In genomic region chr7:15557186-15557585, GRCh38 we compare ENCODE assay signal across 14 cellular contexts. TPM values are rescaled to one million over a fixed set of nuclear protein-coding genes. Genes with fewer than 3 reads are reported as not detected.
DNase-seq lines count a peak whose midpoint lies in the region; FAIRE-seq and TF ChIP-seq lines count a peak whose summit lies in the region.
"Had no signal": no experiment of that assay in that cellular context is flagged by ENCODE, and none has a peak within 500 bp of the region (broad histone marks: within the 10 kb centered on the region; RNA-seq: fewer than 3 reads in every experiment).

No MANE protein-coding gene starts in this region.

- 75% methylated on average over 8 of the region's 8 CpGs for WGBS in mammary epithelial cell (ENCODE audit: low coverage, missing lambda C conversion rate)

- H3F3A ChIP-seq in MM.1S (ENCODE audit: insufficient read depth, low read length) = no peaks in the 10 kb centered on the region

- H3K9me2 ChIP-seq in MM.1S (replicated peaks; ENCODE audit: insufficient read depth, low read length) = no peaks in the 10 kb centered on the region

- dilution Hi-C loops in mammary epithelial cell (cut with HindIII; ENCODE audit: low sequenced_read_pairs) = no loop called here

- H3K27me3 ChIP-seq in breast epithelium (no peaks in the 10 kb centered on the region), mammary epithelial cell (ENCODE audit: insufficient read depth, low read length) (no peaks in the 10 kb centered on the region), tibial artery (no peaks in the 10 kb centered on the region), MM.1S (replicated peaks; ENCODE audit: insufficient read depth, low read length) (no peaks in the 10 kb centered on the region)

- DNase-seq in breast epithelium (ENCODE audit: low spot score in 2 of 2) = no peak
- no peak for DNase-seq in mammary epithelial cell
- DNase-seq in NCI-H82 treated with DMSO at 0.1 percent for 48 hours (lab: John Stamatoyannopoulos, UW; ENCODE audit: unreplicated experiment) = peak; percentile 45
- DNase-seq in kidney = no peak
- DNase-seq in tibial artery = no peak
- no peak for DNase-seq in CD1c-positive myeloid dendritic cell (ENCODE audit: extremely low spot score)
- DNase-seq in MM.1S = no peak
- DNase-seq in NCI-H446 treated with DMSO at 0.1 percent for 48 hours (lab: John Stamatoyannopoulos, UW) = no peak
- DNase-seq: CD4-positive, alpha-beta memory T cell; stimulated activated CD4-positive, alpha-beta T cell treated with anti-CD3 and anti-CD28 coated beads, Interleukin-12 subunit alpha, Interleukin-12 subunit beta, amount 100 ng/mL, for 4 hours; stimulated activated naive CD8-positive, alpha-beta T cell treated with anti-CD3 and anti-CD28 coated beads, Interleukin-15, amount 100 ng/mL, for 72 hours had no signal

- TF ChIP-seq CTCF in breast epithelium (IDR thresholded peaks at IDR 0.05) = no peak
- TF ChIP-seq CTCF in mammary epithelial cell (conservative IDR thresholded peaks at IDR 0.05 in 1 of 2, IDR thresholded peaks at IDR 0.05 in 1 of 2; ENCODE audit: extremely low read depth in 1 of 2, insufficient read depth in 1 of 2, low read depth in 1 of 2, low read length in 2 of 2) = no peak
- no peak for TF ChIP-seq CTCF in kidney (IDR thresholded peaks at IDR 0.05; ENCODE audit: borderline replicate concordance, extremely low read depth, insufficient read depth)
- TF ChIP-seq CTCF in tibial artery (IDR thresholded peaks at IDR 0.05) = no peak
- no peak for TF ChIP-seq CTCF in MM.1S (IDR thresholded peaks at IDR 0.05; ENCODE audit: low read length)

- in situ Hi-C loops in mammary epithelial cell (cut with MboI; ENCODE audit: low sequenced_read_pairs in 2 of 2) = no loop called here

- TF ChIP-seq POLR2A in breast epithelium (IDR thresholded peaks at IDR 0.05) = no peak

- BruUV-seq in mammary epithelial cell (replicated peaks; lab: Mats Ljungman, UMichigan) = no TSS peak

- no peaks in the 10 kb centered on the region for H4K20me1 ChIP-seq in mammary epithelial cell (ENCODE audit: insufficient read depth, low read length)
- H4K20me1 ChIP-seq in MM.1S (ENCODE audit: insufficient read depth, low read length) = no peaks in the 10 kb centered on the region

- no peaks in the 10 kb centered on the region for H3K36me3 ChIP-seq in breast epithelium
- no peaks in the 10 kb centered on the region for H3K36me3 ChIP-seq in mammary epithelial cell (ENCODE audit: insufficient read depth, low read length)
- no peaks in the 10 kb centered on the region for H3K36me3 ChIP-seq in kidney (ENCODE audit: control insufficient read depth in 1 of 2, insufficient read depth in 2 of 2, low read length in 2 of 2)
- H3K36me3 ChIP-seq in tibial artery = no peaks in the 10 kb centered on the region
- no peaks in the 10 kb centered on the region for H3K36me3 ChIP-seq in MM.1S (replicated peaks; ENCODE audit: insufficient read depth, low read length)

- H3K27ac ChIP-seq in breast epithelium (peak overlapping the region in 1 of 2 donors; percentile 34), mammary epithelial cell (ENCODE audit: insufficient read depth, low read depth, low read length) (no peak overlapping the region), kidney (ENCODE audit: low read depth in 2 of 2, low read length in 2 of 2) (no peak overlapping the region), tibial artery (peak overlapping the region; percentile 16 to 42), MM.1S (ENCODE audit: low read length) (no peak overlapping the region)
- H3K27ac ChIP-seq: parathyroid adenoma had no signal

- no peak overlapping the region for H2AFZ ChIP-seq in mammary epithelial cell (ENCODE audit: low read depth, low read length)
- H2AFZ ChIP-seq in MM.1S (ENCODE audit: low read length) = no peak overlapping the region
- H2AFZ ChIP-seq: parathyroid adenoma had no signal

- CTCF ChIA-PET in mammary epithelial cell (lab: Charles Lee; ENCODE audit: low non-redundant PET) = no interaction called here

- H3K4me3 ChIP-seq in breast epithelium (peak overlapping the region in 2 of 3 donors; percentile 21 to 44), mammary epithelial cell (replicated peaks in 1 of 3; ENCODE audit: insufficient read depth in 1 of 3, low read depth in 2 of 3, low read length in 3 of 3) (no peak overlapping the region), kidney (ENCODE audit: low read length in 2 of 2) (peak overlapping the region; percentile 57 to 65), tibial artery (peak overlapping the region in 1 of 2 donors; percentile 15), MM.1S (ENCODE audit: low read length) (no peak overlapping the region)

- H3K9ac ChIP-seq in mammary epithelial cell (ENCODE audit: insufficient read depth, low read length) = no peak overlapping the region
- H3K9ac ChIP-seq in kidney (ENCODE audit: low read length in 2 of 2) = peak overlapping the region in 1 of 2 donors; percentile 29
- no peak overlapping the region for H3K9ac ChIP-seq in MM.1S (ENCODE audit: low read length)
- H3K9ac ChIP-seq: parathyroid adenoma had no signal

- H3K9me3 ChIP-seq in breast epithelium (no peaks in the 10 kb centered on the region), mammary epithelial cell (replicated peaks; ENCODE audit: insufficient read depth, low read length) (no peaks in the 10 kb centered on the region), kidney (ENCODE audit: control insufficient read depth in 1 of 2, low read length in 2 of 2) (no peaks in the 10 kb centered on the region), tibial artery (no peaks in the 10 kb centered on the region), MM.1S (replicated peaks; ENCODE audit: insufficient read depth, low read length) (no peaks in the 10 kb centered on the region)

- FAIRE-seq in kidney (lab: Jason Lieb, UNC) = no peak
- FAIRE-seq: G401.6, HTR-8/SVneo had no signal

- intact Hi-C loops in breast epithelium (cut with DNase I; ENCODE audit: low total_unique reads) = no loop called here
- intact Hi-C loops in mammary epithelial cell (cut with micrococcal nuclease) = no loop called here
- intact Hi-C loops in kidney (cut with DNase I) = no loop called here
- intact Hi-C loops in tibial artery (cut with DNase I; ENCODE audit: low total_unique reads) = no loop called here

- H3K4me1 ChIP-seq in breast epithelium = no peaks in the 10 kb centered on the region
- no peaks in the 10 kb centered on the region for H3K4me1 ChIP-seq in mammary epithelial cell (ENCODE audit: insufficient read depth, low read length)
- H3K4me1 ChIP-seq in kidney (ENCODE audit: control insufficient read depth in 1 of 2, insufficient read depth in 1 of 2, low read depth in 1 of 2, low read length in 2 of 2) = no peaks in the 10 kb centered on the region
- peaks cover 0 to 37% (median 3%) of the 10 kb centered on the region in 4 donors for H3K4me1 ChIP-seq in tibial artery
- no peaks in the 10 kb centered on the region for H3K4me1 ChIP-seq in MM.1S (ENCODE audit: low read length)
- H3K4me1 ChIP-seq: parathyroid adenoma had no signal

- H3K79me2 ChIP-seq in mammary epithelial cell (ENCODE audit: insufficient read depth, low read length) (no peaks in the 10 kb centered on the region), MM.1S (ENCODE audit: low read length) (no peaks in the 10 kb centered on the region)
- H3K79me2 ChIP-seq: parathyroid adenoma had no signal

- H3K4me2 ChIP-seq in mammary epithelial cell (ENCODE audit: insufficient read depth, low read depth, low read length) (no peak overlapping the region), MM.1S (ENCODE audit: low read depth, low read length) (no peak overlapping the region)

RNA-seq across cellular contexts. Expression of gene AGMO, which starts 4.6 kb away (rescaled TPM):
- total RNA-seq in breast epithelium (1 to 10 TPM; 1.4 to 4.3 (median 1.6) TPM), mammary epithelial cell (not detected), kidney (1.4 TPM)
- polyA plus RNA-seq in mammary epithelial cell (not detected), kidney (ENCODE audit: insufficient read depth, low read depth, low replicate concordance) (4.5 TPM)
- polyA minus RNA-seq in mammary epithelial cell = not detected
- total RNA-seq: CD4-positive, alpha-beta memory T cell had no signal
- polyA plus RNA-seq: CD4-positive, alpha-beta memory T cell had no signal

Comparison
In these comparisons a context has a peak if more than half of its experiments do, and no peak if none do; other contexts are left out.
1. H3K4me3 ChIP-seq: peak in breast epithelium (2 of 3) and kidney (2 of 2); none in mammary epithelial cell (0 of 3) and MM.1S (single experiment).
2. H3K27ac ChIP-seq: peak in tibial artery (2 of 2); none in mammary epithelial cell (single experiment), kidney (0 of 2) and MM.1S (single experiment).